10 cellular contexts compared by ENCODE assay signal in the genomic region with DNA sequence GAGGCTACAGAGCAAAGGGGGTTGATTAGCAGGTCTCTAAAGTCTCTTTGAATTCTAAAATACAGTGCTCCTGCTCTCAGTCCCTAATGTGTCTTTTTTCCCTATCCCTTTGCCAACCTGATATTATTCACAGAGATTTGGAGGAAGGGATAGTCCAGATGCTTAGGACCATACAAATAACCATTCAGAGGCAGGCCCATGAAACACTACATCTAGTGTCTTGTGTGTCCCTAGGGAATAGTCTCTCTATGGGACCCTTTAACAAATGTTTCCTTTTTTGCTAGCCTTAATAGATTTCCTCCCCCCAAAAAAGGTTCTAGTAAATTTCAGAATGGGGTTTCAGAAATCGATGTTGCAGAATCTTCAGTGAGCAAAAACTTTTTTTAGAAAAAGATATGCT.
"Had no signal": no experiment of that assay in that cellular context is flagged by ENCODE, and none has a peak within 500 bp of the region (broad histone marks: within the 10 kb centered on the region; RNA-seq: fewer than 3 reads in every experiment).

No MANE protein-coding gene starts in this region.

- H3K4me3 Mint-ChIP-seq: activated CD4-positive, alpha-beta memory T cell treated with anti-CD3 and anti-CD28 coated beads for 36 hours; activated naive CD4-positive, alpha-beta T cell treated with anti-CD3 and anti-CD28 coated beads, Interleukin-2, amount 10 ng/mL, durations not matched to agents 7 days and 5 days; activated T-cell treated with anti-CD3 and anti-CD28 coated beads, Interleukin-2, amount 50 U/mL, for 24 hours; central memory CD8-positive, alpha-beta T cell had no signal

- H3K4me1 Mint-ChIP-seq: activated naive CD4-positive, alpha-beta T cell treated with anti-CD3 and anti-CD28 coated beads, Interleukin-2, amount 10 ng/mL, durations not matched to agents 7 days and 5 days; central memory CD8-positive, alpha-beta T cell had no signal

- H3K9me3 Mint-ChIP-seq: activated CD4-positive, alpha-beta memory T cell treated with anti-CD3 and anti-CD28 coated beads for 36 hours; activated T-cell treated with anti-CD3 and anti-CD28 coated beads, Interleukin-2, amount 50 U/mL, for 24 hours; central memory CD8-positive, alpha-beta T cell; nephron had no signal

- DNase-seq: activated CD4-positive, alpha-beta memory T cell treated with anti-CD3 and anti-CD28 coated beads for 36 hours; activated naive CD4-positive, alpha-beta T cell treated with anti-CD3 and anti-CD28 coated beads, Interleukin-2, amount 10 ng/mL, durations not matched to agents 7 days and 5 days; activated T-cell treated with anti-CD3 and anti-CD28 coated beads, Interleukin-2, amount 50 U/mL, for 24 hours; foreskin melanocyte; kidney glomerular epithelial cell; left ventricle myocardium superior had no signal

- H3K36me3 Mint-ChIP-seq: activated CD4-positive, alpha-beta memory T cell treated with anti-CD3 and anti-CD28 coated beads for 36 hours; activated naive CD4-positive, alpha-beta T cell treated with anti-CD3 and anti-CD28 coated beads, Interleukin-2, amount 10 ng/mL, durations not matched to agents 7 days and 5 days had no signal

- H3K27ac Mint-ChIP-seq: activated CD4-positive, alpha-beta memory T cell treated with anti-CD3 and anti-CD28 coated beads for 36 hours; activated naive CD4-positive, alpha-beta T cell treated with anti-CD3 and anti-CD28 coated beads, Interleukin-2, amount 10 ng/mL, durations not matched to agents 7 days and 5 days; activated T-cell treated with anti-CD3 and anti-CD28 coated beads, Interleukin-2, amount 50 U/mL, for 24 hours; nephron had no signal

- H3K27ac ChIP-seq: coronary artery had no signal

- H3K27me3 Mint-ChIP-seq: central memory CD8-positive, alpha-beta T cell had no signal

- ATAC-seq: stimulated activated naive CD8-positive, alpha-beta T cell treated with anti-CD3 and anti-CD28 coated beads, Interleukin-15, Interleukin-2, amounts not matched to agents 100 U/mL and 50 U/mL, for 24 hours had no signal
